Comparison of ENCODE assay signal across 8 cellular contexts in the genomic region with DNA sequence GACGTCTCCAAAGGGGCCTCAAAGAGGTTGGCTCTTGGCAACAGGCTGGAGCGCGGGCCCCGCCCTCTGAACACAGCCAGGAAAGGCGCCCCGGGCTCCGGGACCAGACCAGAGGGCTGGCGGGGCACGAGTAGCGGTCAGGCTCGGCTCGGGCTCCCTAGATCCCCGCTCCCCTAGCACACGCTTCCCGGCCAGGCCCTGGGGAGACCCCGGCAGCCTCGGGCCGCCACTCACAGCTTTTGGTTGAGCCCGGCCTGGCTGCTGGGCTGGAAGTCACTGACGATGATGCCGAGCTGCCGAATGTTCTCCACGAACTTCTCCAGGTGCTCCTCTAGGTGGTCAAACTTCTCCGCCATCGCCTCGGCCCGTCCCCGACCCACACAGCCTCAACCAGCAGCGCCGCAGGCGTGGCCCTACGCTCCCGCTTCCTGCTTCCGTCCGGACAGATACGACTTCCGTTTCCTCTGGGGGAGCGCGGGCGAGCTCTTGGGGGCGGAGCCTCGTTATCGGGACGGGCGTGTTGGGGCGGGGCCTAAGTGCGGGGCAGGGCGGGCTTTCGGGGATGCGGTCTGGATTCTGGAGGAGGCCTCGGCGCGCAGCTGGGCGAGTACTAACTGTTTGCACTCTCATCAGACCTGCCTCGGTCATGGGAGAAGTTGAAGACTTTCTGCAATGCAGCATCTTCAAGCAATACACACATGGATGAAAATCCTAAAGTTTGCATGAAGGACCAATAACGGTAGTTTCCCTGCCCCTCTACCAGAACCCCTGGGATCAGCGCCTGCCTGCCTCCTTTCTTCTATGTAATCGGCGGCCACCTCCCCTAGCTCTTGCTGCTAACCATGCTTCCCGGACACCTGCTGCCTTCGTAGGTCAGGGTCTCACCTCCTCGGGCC. TPM values are rescaled to one million over a fixed set of nuclear protein-coding genes. Genes with fewer than 3 reads are reported as not detected.
A peak's percentile ranks its signal among the peaks of the same experiment; 100 is the strongest.
DNase-seq lines count a peak whose midpoint lies in the region; ATAC-seq and TF ChIP-seq lines count a peak whose summit lies in the region.

A gene with protein sequence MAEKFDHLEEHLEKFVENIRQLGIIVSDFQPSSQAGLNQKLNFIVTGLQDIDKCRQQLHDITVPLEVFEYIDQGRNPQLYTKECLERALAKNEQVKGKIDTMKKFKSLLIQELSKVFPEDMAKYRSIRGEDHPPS (minus strand): TSS at position 420 of the 896 bp plus-strand sequence. CDS start 64 bp downstream, at position 356.

- H3K36me3 Mint-ChIP-seq in activated naive CD4-positive, alpha-beta T cell treated with anti-CD3 and anti-CD28 coated beads, Interleukin-2, amount 50 U/mL, for 72 hours = peaks cover 48 to 58% of the 10 kb centered on the region in 2 donors
- peaks cover 4% of the 10 kb centered on the region for H3K36me3 Mint-ChIP-seq in glutamatergic neuron (ENCODE audit: unreplicated experiment)
- peaks cover 28% of the 10 kb centered on the region for H3K36me3 Mint-ChIP-seq in osteocyte (ENCODE audit: unreplicated experiment)

- H3K27me3 ChIP-seq in thymus (ENCODE audit: control insufficient read depth, insufficient read depth) = no peaks in the 10 kb centered on the region

- peak; percentile 98 for ATAC-seq in HG02610 (IDR thresholded peaks at IDR 0.05; ENCODE audit: unreplicated experiment)
- ATAC-seq in activated naive CD4-positive, alpha-beta T cell treated with anti-CD3 and anti-CD28 coated beads, Interleukin-2, amount 50 U/mL, for 72 hours = peak; percentile 98 to 99

- H3K9me3 Mint-ChIP-seq in activated naive CD4-positive, alpha-beta T cell treated with anti-CD3 and anti-CD28 coated beads, Interleukin-2, amount 50 U/mL, for 72 hours = no peaks in the 10 kb centered on the region
- H3K9me3 Mint-ChIP-seq in glutamatergic neuron (ENCODE audit: unreplicated experiment) = peaks cover 10% of the 10 kb centered on the region
- no peaks in the 10 kb centered on the region for H3K9me3 Mint-ChIP-seq in osteocyte (ENCODE audit: unreplicated experiment)

- no peaks in the 10 kb centered on the region for H3K9me3 ChIP-seq in thymus (ENCODE audit: control insufficient read depth)

- peaks cover 16% of the 10 kb centered on the region for H3K4me1 ChIP-seq in thymus (ENCODE audit: control insufficient read depth, insufficient read depth, low read length)

- DNase-seq in NCI-H1092 treated with DMSO at 0.1 percent for 48 hours (lab: John Stamatoyannopoulos, UW) = peak; percentile 91
- peak; percentile 81 for DNase-seq in SKM-1 (lab: John Stamatoyannopoulos, UW; ENCODE audit: unreplicated experiment)
- DNase-seq in activated naive CD4-positive, alpha-beta T cell treated with anti-CD3 and anti-CD28 coated beads, Interleukin-2, amount 50 U/mL, for 72 hours (ENCODE audit: low spot score in 2 of 2) = peak; percentile 93 to 94
- DNase-seq in glutamatergic neuron = peak; percentile 96
- peak; percentile 95 for DNase-seq in osteocyte (ENCODE audit: extremely low spot score, unreplicated experiment)

- H3K36me3 ChIP-seq in thymus (ENCODE audit: control insufficient read depth, insufficient read depth) = peaks cover 20% of the 10 kb centered on the region

- no peak for TF ChIP-seq CTCF in glutamatergic neuron (IDR thresholded peaks at IDR 0.05; ENCODE audit: partially characterized antibody, unreplicated experiment)
- no peak for TF ChIP-seq CTCF in osteocyte (IDR thresholded peaks at IDR 0.05)

- 1% methylated on average over 62 of the region's 62 CpGs for WGBS in thymus

- peak within 1 kb of the TSS; percentile 87 for H3K27ac ChIP-seq in thymus (ENCODE audit: low read depth)

- H3K4me3 ChIP-seq in GM08714 (ENCODE audit: low read length) (peak within 1 kb of the TSS; percentile 96), thymus (ENCODE audit: low read length) (peak within 1 kb of the TSS; percentile 89)

- H3K4me1 Mint-ChIP-seq in glutamatergic neuron (ENCODE audit: low read depth, unreplicated experiment) (peaks cover 6% of the 10 kb centered on the region), osteocyte (ENCODE audit: unreplicated experiment) (peaks cover 24% of the 10 kb centered on the region)

- H3K27me3 Mint-ChIP-seq in glutamatergic neuron (ENCODE audit: unreplicated experiment) (peaks cover 4% of the 10 kb centered on the region), osteocyte (ENCODE audit: unreplicated experiment) (peaks cover 2% of the 10 kb centered on the region)

- peak within 1 kb of the TSS; percentile 97 for H3K4me3 Mint-ChIP-seq in glutamatergic neuron (ENCODE audit: unreplicated experiment)
- H3K4me3 Mint-ChIP-seq in osteocyte (ENCODE audit: unreplicated experiment) = peak within 1 kb of the TSS; percentile 99

- peak within 1 kb of the TSS; percentile 97 to 100 for H3K27ac Mint-ChIP-seq in activated naive CD4-positive, alpha-beta T cell treated with anti-CD3 and anti-CD28 coated beads, Interleukin-2, amount 50 U/mL, for 72 hours
- H3K27ac Mint-ChIP-seq in glutamatergic neuron (ENCODE audit: unreplicated experiment) (peak within 1 kb of the TSS; percentile 90), osteocyte (ENCODE audit: unreplicated experiment) (peak within 1 kb of the TSS; percentile 93)

RNA-seq across cellular contexts. Expression of the gene that starts here (rescaled TPM):
- total RNA-seq in activated naive CD4-positive, alpha-beta T cell treated with anti-CD3 and anti-CD28 coated beads, Interleukin-2, amount 50 U/mL, for 72 hours = 10 to 100 TPM; 45.1 to 97.2 TPM
- total RNA-seq in glutamatergic neuron (ENCODE audit: unreplicated experiment) (28.4 TPM), osteocyte (28.2 and 31.0 TPM in 2 replicates)
- 53.7 TPM for polyA plus RNA-seq in thymus

Comparison
In these comparisons a context has a peak if more than half of its experiments do, and no peak if none do; other contexts are left out.
1. Peak in every context shown above with its lines: DNase-seq, ATAC-seq, H3K4me3 ChIP-seq and H3K27ac ChIP-seq.